ENCODE assay signal across 19 cellular contexts in genomic region chr9:130624154-130624553, GRCh38. TPM values are rescaled to one million over a fixed set of nuclear protein-coding genes. Genes with fewer than 3 reads are reported as not detected.
DNase-seq lines count a peak whose midpoint lies in the region; ATAC-seq and TF ChIP-seq lines count a peak whose summit lies in the region.
"Had no signal": no experiment of that assay in that cellular context is flagged by ENCODE, and none has a peak within 500 bp of the region (broad histone marks: within the 10 kb centered on the region; RNA-seq: fewer than 3 reads in every experiment).

No MANE protein-coding gene starts in this region.

- POLR2A ChIA-PET in IMR-90 (lab: Charles Lee; ENCODE audit: unreplicated experiment), result no interaction called here

- intact Hi-C loops in IMR-90 (cut with micrococcal nuclease), result no loop called here

- no peak overlapping the region for H3K23ac ChIP-seq in IMR-90 (ENCODE audit: low read depth, low read length)

- H3K36me3 ChIP-seq in GM23338 (ENCODE audit: insufficient read depth) (peaks cover 40% of the 10 kb centered on the region), IMR-90 (ENCODE audit: control insufficient read depth, insufficient read depth, low read length) (peaks cover 67% of the 10 kb centered on the region), WERI-Rb-1 (peaks cover 96% of the 10 kb centered on the region), liver (ENCODE audit: control insufficient read depth in 4 of 4, insufficient read depth in 3 of 4, low read depth in 1 of 4, low read length in 3 of 4) (peaks cover 13 to 79% (median 55%) of the 10 kb centered on the region in 4 donors)

- DNase-seq in GM23338 (ENCODE audit: low spot score) (no peak), IMR-90 (no peak), WERI-Rb-1 (peak; percentile 50), middle frontal gyrus (ENCODE audit: extremely low spot score, low spot score) (no peak)
- DNase-seq in stimulated activated CD4-positive, alpha-beta T cell treated with anti-CD3 and anti-CD28 coated beads, Interleukin-15, amount 100 ng/mL, for 24 hours, result no peak
- no peak for DNase-seq in activated naive CD8-positive, alpha-beta T cell treated with anti-CD3 and anti-CD28 coated beads, Interleukin-2, amount 50 U/mL, for 24 hours
- DNase-seq: ACHN; AML-193; COR-L47; DMS53; GM23248; Kasumi-1; MM.1S; NCI-H1105 treated with DMSO at 0.1 percent for 48 hours; NCI-H1694 treated with DMSO at 0.1 percent for 48 hours; NCI-H526 treated with DMSO at 0.1 percent for 48 hours; NK-92 treated with Interleukin-12 subunit alpha and Interleukin-12 subunit beta, amount 100 ng/mL, for 24 hours; T-helper 2 cell had no signal

- H4K5ac ChIP-seq in IMR-90 (ENCODE audit: low read depth, low read length), result no peak overlapping the region

- in situ Hi-C loops in IMR-90 (cut with MboI; ENCODE audit: low sequenced_read_pairs), result no loop called here

- no peak overlapping the region for H2AK5ac ChIP-seq in IMR-90 (ENCODE audit: low read depth, low read length)

- dilution Hi-C loops in IMR-90 (cut with HindIII; ENCODE audit: low sequenced_read_pairs, unreplicated experiment), result no loop called here

- H3K9me3 Mint-ChIP-seq in GM23338, result no peaks in the 10 kb centered on the region
- H3K9me3 Mint-ChIP-seq in activated naive CD8-positive, alpha-beta T cell treated with anti-CD3 and anti-CD28 coated beads, Interleukin-2, amount 50 U/mL, for 24 hours, result no peaks in the 10 kb centered on the region

- no CpG with 5 or more reads among the region's 4 CpGs for WGBS in IMR-90 (ENCODE audit: extremely low coverage in 2 of 2, insufficient read length in 1 of 2), 2 experiments
- WGBS in liver, result 94% methylated on average over 4 of the region's 4 CpGs

- H4K20me1 ChIP-seq in GM23338 (replicated peaks; ENCODE audit: insufficient read depth) (peaks cover 14% of the 10 kb centered on the region; the same call in 1 of the 2 replicates), IMR-90 (ENCODE audit: insufficient read depth, low read length) (peaks cover 5% of the 10 kb centered on the region; the same call in 1 of the 2 replicates)

- H2AK9ac ChIP-seq in IMR-90 (replicated peaks; ENCODE audit: low read depth, low read length, poor library complexity), result no peak overlapping the region

- 0 out of 2 replicates have a peak, but pooled peaks cover 13% of the 10 kb centered on the region for H3F3A ChIP-seq in GM23338 (replicated peaks; ENCODE audit: low read depth)

- H2AFZ ChIP-seq in GM23338 (no peak overlapping the region), IMR-90 (replicated peaks; ENCODE audit: low read length, poor library complexity) (no peak overlapping the region)
- H2AFZ ChIP-seq: GM23248 had no signal

- no peak overlapping the region for H3K18ac ChIP-seq in IMR-90 (ENCODE audit: low read depth, low read length)

- TF ChIP-seq POLR2A in IMR-90 (IDR thresholded peaks at IDR 0.05; ENCODE audit: low read depth, low read length), result no peak

- no peak overlapping the region for H3K4ac ChIP-seq in IMR-90 (ENCODE audit: low read depth, low read length)

- no peak overlapping the region for H2BK120ac ChIP-seq in IMR-90 (ENCODE audit: low read depth, low read length)

- H3K4me2 ChIP-seq in GM23338, result no peak overlapping the region
- no peak overlapping the region for H3K4me2 ChIP-seq in IMR-90 (ENCODE audit: low read depth, low read length)

- no peaks in the 10 kb centered on the region for H3K9me1 ChIP-seq in IMR-90 (ENCODE audit: insufficient read depth, low read length)

- H4K8ac ChIP-seq in IMR-90 (ENCODE audit: low read depth in 2 of 2, low read length in 2 of 2), result no peak overlapping the region

- H3K56ac ChIP-seq in IMR-90 (ENCODE audit: extremely low read depth, insufficient read depth, low read length), result no peak overlapping the region

- H3K9ac ChIP-seq in IMR-90 (ENCODE audit: low read depth, low read length), result no peak overlapping the region
- H3K9ac ChIP-seq in liver (ENCODE audit: low read depth in 1 of 2, low read length in 2 of 2), result no peak overlapping the region
- H3K9ac ChIP-seq: GM23248 had no signal

- no peak overlapping the region for H2BK15ac ChIP-seq in IMR-90 (ENCODE audit: low read depth, low read length)

- TF ChIP-seq CTCF in GM23338 (conservative IDR thresholded peaks at IDR 0.05; ENCODE audit: low read depth in 2 of 2) (peak in 1 of 2 experiments; percentile 21; a peak in 3 of 4 replicates), IMR-90 (conservative IDR thresholded peaks at IDR 0.05; ENCODE audit: low read depth, low read length) (no peak), WERI-Rb-1 (IDR thresholded peaks at IDR 0.05; ENCODE audit: low read depth, low read length) (peak; percentile 31; the same call in 1 of the 2 replicates), liver (IDR thresholded peaks at IDR 0.05; ENCODE audit: low read depth, low read length, missing input control) (no peak)

- H3K4me3 Mint-ChIP-seq in GM23338, result no peak overlapping the region
- H3K4me3 Mint-ChIP-seq in activated naive CD8-positive, alpha-beta T cell treated with anti-CD3 and anti-CD28 coated beads, Interleukin-2, amount 50 U/mL, for 24 hours, result no peak overlapping the region

- H3K9me2 ChIP-seq in GM23338 (ENCODE audit: insufficient read depth), result no peaks in the 10 kb centered on the region

- H3K27me3 Mint-ChIP-seq in GM23338 (ENCODE audit: insufficient read depth, low read depth, poor library complexity), result peaks cover 6% of the 10 kb centered on the region
- no peaks in the 10 kb centered on the region for H3K27me3 Mint-ChIP-seq in activated naive CD8-positive, alpha-beta T cell treated with anti-CD3 and anti-CD28 coated beads, Interleukin-2, amount 50 U/mL, for 24 hours

- H3K9me3 ChIP-seq in IMR-90 (ENCODE audit: control insufficient read depth, insufficient read depth, low read length), result no peaks in the 10 kb centered on the region
- H3K9me3 ChIP-seq in WERI-Rb-1 (ENCODE audit: severe bottlenecking), result no peaks in the 10 kb centered on the region
- H3K9me3 ChIP-seq in liver (ENCODE audit: control insufficient read depth in 4 of 4, low read length in 3 of 4), result no peaks in the 10 kb centered on the region

- no peaks in the 10 kb centered on the region for H3K27me3 ChIP-seq in GM23338 (ENCODE audit: insufficient read depth)
- H3K27me3 ChIP-seq in IMR-90 (ENCODE audit: control insufficient read depth, insufficient read depth, low read length), result no peaks in the 10 kb centered on the region
- H3K27me3 ChIP-seq in WERI-Rb-1 (ENCODE audit: insufficient read depth, low read depth, severe bottlenecking), result no peaks in the 10 kb centered on the region
- no peaks in the 10 kb centered on the region for H3K27me3 ChIP-seq in liver (ENCODE audit: control insufficient read depth in 4 of 4, insufficient read depth in 4 of 4, low read length in 3 of 4)

- peaks cover 12% of the 10 kb centered on the region for H3K4me1 ChIP-seq in GM23338 (ENCODE audit: insufficient read depth)
- no peaks in the 10 kb centered on the region for H3K4me1 ChIP-seq in IMR-90 (ENCODE audit: control insufficient read depth, insufficient read depth, low read length)
- H3K4me1 ChIP-seq in liver (ENCODE audit: control insufficient read depth in 4 of 4, insufficient read depth in 4 of 4, low read length in 3 of 4), result peaks cover 0 to 8% (median 3%) of the 10 kb centered on the region in 4 donors

- CTCF ChIA-PET in IMR-90 (lab: Yijun Ruan, JAX), result no interaction called here

- peaks cover 80% of the 10 kb centered on the region for H3K36me3 Mint-ChIP-seq in GM23338 (ENCODE audit: low read depth)
- peaks cover 47% of the 10 kb centered on the region for H3K36me3 Mint-ChIP-seq in activated naive CD8-positive, alpha-beta T cell treated with anti-CD3 and anti-CD28 coated beads, Interleukin-2, amount 50 U/mL, for 24 hours (ENCODE audit: low read depth)

- no peak overlapping the region for H3K4me3 ChIP-seq in GM23338
- no peak overlapping the region for H3K4me3 ChIP-seq in IMR-90 (ENCODE audit: insufficient read depth, low read depth, low read length)
- no peak overlapping the region for H3K4me3 ChIP-seq in WERI-Rb-1 (ENCODE audit: low read depth, low read length)
- no peak overlapping the region for H3K4me3 ChIP-seq in liver (ENCODE audit: low read depth in 1 of 3, low read length in 3 of 3)
- H3K4me3 ChIP-seq: GM23248 had no signal

- H3K79me1 ChIP-seq in IMR-90 (ENCODE audit: low read depth in 1 of 2, low read length in 2 of 2), result peaks cover 6% of the 10 kb centered on the region in 2 experiments; a peak in 3 of 4 replicates

- no peak overlapping the region for H2BK20ac ChIP-seq in IMR-90 (ENCODE audit: low read depth, low read length)

- H3K27ac ChIP-seq in GM23338 (ENCODE audit: low read depth) (no peak overlapping the region), IMR-90 (ENCODE audit: insufficient read depth, low read length) (no peak overlapping the region), WERI-Rb-1 (peak overlapping the region; percentile 5), liver (ENCODE audit: low read depth in 1 of 2, low read length in 2 of 2) (no peak overlapping the region)
- H3K27ac ChIP-seq: GM23248 had no signal

- ATAC-seq in GM23338 (peak; percentile 50), IMR-90 (ENCODE audit: low read depth) (no peak)
- ATAC-seq in activated naive CD8-positive, alpha-beta T cell treated with anti-CD3 and anti-CD28 coated beads, Interleukin-2, amount 50 U/mL, for 24 hours, result no peak

- H3K79me2 ChIP-seq in GM23338 (replicated peaks; ENCODE audit: insufficient read depth), result no peaks in the 10 kb centered on the region

- no peak overlapping the region for H3K27ac Mint-ChIP-seq in GM23338
- H3K27ac Mint-ChIP-seq in activated naive CD8-positive, alpha-beta T cell treated with anti-CD3 and anti-CD28 coated beads, Interleukin-2, amount 50 U/mL, for 24 hours, result no peak overlapping the region

- H4K91ac ChIP-seq in IMR-90 (ENCODE audit: insufficient read depth, low read depth, low read length), result no peak overlapping the region

- H3K4me1 Mint-ChIP-seq in GM23338, result peaks cover 14% of the 10 kb centered on the region; the same call in 2 of the 3 replicates
- H3K4me1 Mint-ChIP-seq in activated naive CD8-positive, alpha-beta T cell treated with anti-CD3 and anti-CD28 coated beads, Interleukin-2, amount 50 U/mL, for 24 hours, result no peaks in the 10 kb centered on the region

- H3K14ac ChIP-seq in IMR-90 (replicated peaks; ENCODE audit: low read depth, low read length), result no peak overlapping the region

- no TSS peak for BruUV-seq in IMR-90 (replicated peaks; lab: Mats Ljungman, UMichigan)

- H2BK5ac ChIP-seq in IMR-90 (ENCODE audit: low read depth, low read length, poor library complexity, severe bottlenecking), result no peak overlapping the region

- TF ChIP-seq RAD21 in IMR-90 (IDR thresholded peaks at IDR 0.05; ENCODE audit: low read length) (no peak), liver (IDR thresholded peaks at IDR 0.05) (peak; percentile 24 to 58)

RNA-seq across cellular contexts. Expression of gene PRDM12, which starts 40.2 kb away (rescaled TPM):
- total RNA-seq in GM23338 (2014; rRNA removed; shearing (Covaris generic)), result 0.78 TPM in 1 of 2 replicates, not detected in the other
- polyA plus RNA-seq in GM23338 (2016; fragmentation: Nextera tagmentation; extraction: Ambion mirVana) (0.11 and 0.14 TPM in 2 replicates), IMR-90 (2012; rRNA removed) (not detected in 2 replicates), liver (under 1 TPM in 1 of 2 donors, not detected in 1; 0.02 TPM)
- total RNA-seq in IMR-90 (2012; rRNA removed) (not detected in 2 replicates), liver (not detected)
- polyA plus RNA-seq in IMR-90 (2012; cell fraction: cytosol; rRNA removed), result 0.01 and 0.04 TPM in 2 replicates
- polyA plus RNA-seq in IMR-90 (2012; cell fraction: nucleus; rRNA removed; ENCODE audit: low replicate concordance), result 0.02 TPM in 2 replicates
- total RNA-seq: GM23248 had no signal
- polyA plus RNA-seq: GM23248 had no signal

RNA-seq across cellular contexts. Expression of gene FUBP3, which starts 44.8 kb away (rescaled TPM):
- total RNA-seq in GM23338 (2014; rRNA removed; shearing (Covaris generic)), result 63.4 and 74.8 TPM in 2 replicates
- 38.0 and 42.5 TPM in 2 replicates for polyA plus RNA-seq in GM23338 (2016; fragmentation: Nextera tagmentation; extraction: Ambion mirVana)
- 32.3 and 41.9 TPM in 2 replicates for total RNA-seq in IMR-90 (2012; rRNA removed)
- 44.4 and 50.1 TPM in 2 replicates for polyA plus RNA-seq in IMR-90 (2012; rRNA removed)
- 15.5 and 26.8 TPM in 2 replicates for polyA plus RNA-seq in IMR-90 (2012; cell fraction: cytosol; rRNA removed)
- 41.3 and 67.9 TPM in 2 replicates for polyA plus RNA-seq in IMR-90 (2012; cell fraction: nucleus; rRNA removed; ENCODE audit: low replicate concordance)
- 10 to 100 TPM; 26.5 to 39.0 TPM for total RNA-seq in liver
- 10 to 100 TPM; 16.1 to 23.2 TPM for polyA plus RNA-seq in liver
